8 cellular contexts compared by ENCODE assay signal in genomic region chr12:68331500-68331868, GRCh38. TPM values are rescaled to one million over a fixed set of nuclear protein-coding genes. Genes with fewer than 3 reads are reported as not detected.
DNase-seq lines count a peak whose midpoint lies in the region; ATAC-seq and TF ChIP-seq lines count a peak whose summit lies in the region.

No MANE protein-coding gene starts in this region.

- H3K4me3 ChIP-seq in SK-N-SH (ENCODE audit: low read depth in 2 of 2, low read length in 1 of 2) (peak overlapping the region; percentile 80 to 91), stomach smooth muscle (ENCODE audit: low read length in 2 of 2) (peak overlapping the region; percentile 61 to 85)

- H4K20me1 ChIP-seq in SK-N-SH (ENCODE audit: insufficient read depth) = no peaks in the 10 kb centered on the region

- H3K36me3 Mint-ChIP-seq in activated CD4-positive, alpha-beta memory T cell treated with anti-CD3 and anti-CD28 coated beads, Interleukin-2, amount 10 ng/mL, durations not matched to agents 7 days and 5 days (ENCODE audit: low read depth) = peaks cover 9% of the 10 kb centered on the region
- peaks cover 0 to 13% (median 7%) of the 10 kb centered on the region in 3 donors for H3K36me3 Mint-ChIP-seq in immature natural killer cell

- peaks cover 15 to 21% of the 10 kb centered on the region in 2 experiments for H3K36me3 ChIP-seq in SK-N-SH (replicated peaks in 1 of 2; ENCODE audit: control insufficient read depth in 1 of 2, insufficient read depth in 2 of 2, low read length in 1 of 2)
- peaks cover 0 to 3% of the 10 kb centered on the region in 2 donors for H3K36me3 ChIP-seq in stomach smooth muscle (ENCODE audit: control insufficient read depth in 2 of 2, insufficient read depth in 2 of 2, low read length in 2 of 2)

- peaks cover 42% of the 10 kb centered on the region for H3K4me1 Mint-ChIP-seq in activated CD4-positive, alpha-beta memory T cell treated with anti-CD3 and anti-CD28 coated beads, Interleukin-2, amount 10 ng/mL, durations not matched to agents 7 days and 5 days
- H3K4me1 Mint-ChIP-seq in immature natural killer cell = peaks cover 33 to 44% of the 10 kb centered on the region in 2 donors

- H3K27me3 Mint-ChIP-seq in activated CD4-positive, alpha-beta memory T cell treated with anti-CD3 and anti-CD28 coated beads, Interleukin-2, amount 10 ng/mL, durations not matched to agents 7 days and 5 days = peaks cover 10% of the 10 kb centered on the region
- H3K27me3 Mint-ChIP-seq in immature natural killer cell (ENCODE audit: low read depth in 3 of 3) = peaks cover 0 to 4% (median 2%) of the 10 kb centered on the region in 3 donors

- POLR2A ChIA-PET in SK-N-SH (lab: Yijun Ruan, JAX) = interaction anchor here (0.5 kb wide), 1 partner anchor 255 kb away, joined by 4 read pairs; no protein-coding TSS in a partner anchor
- POLR2A ChIA-PET in activated CD4-positive, alpha-beta memory T cell treated with anti-CD3 and anti-CD28 coated beads, Interleukin-2, amount 10 ng/mL, durations not matched to agents 7 days and 5 days (lab: Charles Lee) = interaction anchor here (0.8 to 2.5 kb wide), 23 partner anchors 8 to 477 kb away, joined by 3 to 13 read pairs (median 4); partner anchors contain the start of genes MDM2 and RAP1B

- H3K27me3 ChIP-seq in SK-N-SH (ENCODE audit: insufficient read depth) (no peaks in the 10 kb centered on the region), stomach smooth muscle (ENCODE audit: control insufficient read depth in 1 of 2, insufficient read depth in 2 of 2, low read length in 2 of 2) (no peaks in the 10 kb centered on the region)

- peak overlapping the region; percentile 81 for H3K4me2 ChIP-seq in SK-N-SH

- no peak overlapping the region; a peak in 1 of 4 replicates for H3K27ac ChIP-seq in SK-N-SH (ENCODE audit: low read depth in 2 of 2, low read length in 1 of 2)
- H3K27ac ChIP-seq in stomach smooth muscle (ENCODE audit: low read length) = peak overlapping the region; percentile 59

- TF ChIP-seq RAD21 in SK-N-SH (IDR thresholded peaks at IDR 0.05; ENCODE audit: low read length) = no peak

- H3F3A ChIP-seq in SK-N-SH (replicated peaks; ENCODE audit: insufficient read depth) = no peaks in the 10 kb centered on the region

- H3K79me2 ChIP-seq in SK-N-SH (ENCODE audit: insufficient read depth) = peaks cover 9% of the 10 kb centered on the region

- no peak for TF ChIP-seq CTCF in SK-N-SH (IDR thresholded peaks at IDR 0.05)

- ATAC-seq in SK-N-SH treated with all-trans-retinoic acid at 6 μM for 48 hours (no peak), GM18519 (IDR thresholded peaks at IDR 0.05; ENCODE audit: low FRiP score, unreplicated experiment) (no peak)

- H3K9ac ChIP-seq in SK-N-SH (peak overlapping the region; percentile 77), stomach smooth muscle (ENCODE audit: low read length in 2 of 2) (peak overlapping the region; percentile 76 to 77)

- CTCF ChIA-PET in SK-N-SH (lab: Yijun Ruan, JAX) = interaction anchor here (1.0 to 1.6 kb wide), 2 partner anchors 15 to 109 kb away, joined by 3 to 11 read pairs; no protein-coding TSS in a partner anchor
- CTCF ChIA-PET in activated CD4-positive, alpha-beta memory T cell treated with anti-CD3 and anti-CD28 coated beads, Interleukin-2, amount 10 ng/mL, durations not matched to agents 7 days and 5 days (lab: Charles Lee) = interaction anchor here (0.8 to 1.6 kb wide), 7 partner anchors 12 to 477 kb away, joined by 3 to 8 read pairs (median 3); partner anchors contain the start of gene MDM2

- H3K4me3 Mint-ChIP-seq in activated CD4-positive, alpha-beta memory T cell treated with anti-CD3 and anti-CD28 coated beads, Interleukin-2, amount 10 ng/mL, durations not matched to agents 7 days and 5 days = peak overlapping the region; percentile 87
- H3K4me3 Mint-ChIP-seq in immature natural killer cell = peak overlapping the region; percentile 89 to 92 (median 90)

- H3K9me2 ChIP-seq in SK-N-SH = no peaks in the 10 kb centered on the region

- H3K4me1 ChIP-seq in SK-N-SH (ENCODE audit: control insufficient read depth in 1 of 2, insufficient read depth in 2 of 2, low read depth in 1 of 2, low read length in 1 of 2) (peaks cover 7 to 14% of the 10 kb centered on the region in 2 experiments; a peak in 2 of 4 replicates), stomach smooth muscle (ENCODE audit: control insufficient read depth, insufficient read depth, low read length) (peaks cover 9% of the 10 kb centered on the region)

- H3K9me3 ChIP-seq in SK-N-SH (no peaks in the 10 kb centered on the region), stomach smooth muscle (ENCODE audit: control insufficient read depth in 2 of 2, low read length in 2 of 2) (no peaks in the 10 kb centered on the region)

- peak overlapping the region; percentile 32 for H3K27ac Mint-ChIP-seq in activated CD4-positive, alpha-beta memory T cell treated with anti-CD3 and anti-CD28 coated beads, Interleukin-2, amount 10 ng/mL, durations not matched to agents 7 days and 5 days
- H3K27ac Mint-ChIP-seq in immature natural killer cell = peak overlapping the region; percentile 80 to 92 (median 87)

- no peak for TF ChIP-seq EP300 in SK-N-SH (IDR thresholded peaks at IDR 0.05; ENCODE audit: borderline replicate concordance in 1 of 2, low read depth in 1 of 2, low read length in 1 of 2)

- no peaks in the 10 kb centered on the region for H3K9me3 Mint-ChIP-seq in activated CD4-positive, alpha-beta memory T cell treated with anti-CD3 and anti-CD28 coated beads, Interleukin-2, amount 10 ng/mL, durations not matched to agents 7 days and 5 days
- no peaks in the 10 kb centered on the region for H3K9me3 Mint-ChIP-seq in immature natural killer cell

- peak overlapping the region; percentile 81 for H2AFZ ChIP-seq in SK-N-SH (ENCODE audit: low read depth)

- 23% methylated on average over 9 of the region's 9 CpGs for WGBS in SK-N-SH (ENCODE audit: low lambda C conversion rate)

- DNase-seq in SK-N-SH (no peak), immature natural killer cell (no peak), AG08396 (ENCODE audit: low spot score) (no peak), anterior cingulate cortex (lab: John Stamatoyannopoulos, UW) (no peak)
- no peak for DNase-seq in activated CD4-positive, alpha-beta memory T cell treated with anti-CD3 and anti-CD28 coated beads, Interleukin-2, amount 10 ng/mL, durations not matched to agents 7 days and 5 days

TF ChIP-seq in SK-N-SH, 30 proteins besides CTCF, POLR2A, EP300 and RAD21:
- TF ChIP-seq USF2 (IDR thresholded peaks at IDR 0.05; ENCODE audit: borderline replicate concordance, low read depth, low read length) = no peak
- no peak for TF ChIP-seq JUND (IDR thresholded peaks at IDR 0.05)
- TF ChIP-seq GABPA (IDR thresholded peaks at IDR 0.05; ENCODE audit: low read depth) = no peak
- TF ChIP-seq MXI1 (IDR thresholded peaks at IDR 0.05; ENCODE audit: low read depth, low read length) = 0 out of 2 replicates have a peak, but pooled peaks have one; percentile 2
- TF ChIP-seq FOXJ3 (CRISPR knock-in tag; IDR thresholded peaks at IDR 0.05) = no peak
- TF ChIP-seq SMC3 (IDR thresholded peaks at IDR 0.05; ENCODE audit: low read depth, low read length) = no peak

TF ChIP-seq in SK-N-SH treated with all-trans-retinoic acid at 6 μM for 48 hours, 23 proteins besides CTCF, POLR2A, EP300 and RAD21 (continues in another document):
- TF ChIP-seq ARNTL (CRISPR knock-in tag; IDR thresholded peaks at IDR 0.05; ENCODE audit: borderline replicate concordance, low read depth) = no peak
- TF ChIP-seq TCF4 (CRISPR knock-in tag; IDR thresholded peaks at IDR 0.05; ENCODE audit: borderline replicate concordance) = no peak
- no peak for TF ChIP-seq POU6F1 (CRISPR knock-in tag; IDR thresholded peaks at IDR 0.05; ENCODE audit: borderline replicate concordance, low read depth)
- TF ChIP-seq ISL1 (CRISPR knock-in tag; IDR thresholded peaks at IDR 0.05) = no peak
- TF ChIP-seq CSDC2 (CRISPR knock-in tag; IDR thresholded peaks at IDR 0.05) = no peak
- TF ChIP-seq ZFP3 (CRISPR knock-in tag; IDR thresholded peaks at IDR 0.05) = no peak
- no peak for TF ChIP-seq ESRRG (CRISPR knock-in tag; IDR thresholded peaks at IDR 0.05)
- no peak for TF ChIP-seq RARB (CRISPR knock-in tag; IDR thresholded peaks at IDR 0.05)
- TF ChIP-seq CREB5 (CRISPR knock-in tag; IDR thresholded peaks at IDR 0.05; ENCODE audit: low read depth) = no peak

RNA-seq across cellular contexts. Expression of gene MDM1, which starts 0.7 kb away (rescaled TPM):
- polyA plus RNA-seq in SK-N-SH (2012; rRNA removed) (7.4 and 11.2 TPM in 2 replicates), immature natural killer cell (10 to 100 TPM; 13.6 to 19.8 (median 17.3) TPM)
- 4.4 and 4.6 TPM in 2 replicates for polyA plus RNA-seq in SK-N-SH (2012; cell fraction: cytosol; rRNA removed)
- 18.5 and 41.5 TPM in 2 replicates for polyA plus RNA-seq in SK-N-SH (2012; cell fraction: nucleus; rRNA removed)
- total RNA-seq in activated CD4-positive, alpha-beta memory T cell treated with anti-CD3 and anti-CD28 coated beads, Interleukin-2, amount 10 ng/mL, durations not matched to agents 7 days and 5 days = 10 to 100 TPM; 21.8 to 24.4 TPM
